ENCODE assay signal across 9 cellular contexts in genomic region chr10:114458955-114459354, GRCh38. TPM values are rescaled to one million over a fixed set of nuclear protein-coding genes. Genes with fewer than 3 reads are reported as not detected.
DNase-seq lines count a peak whose midpoint lies in the region; ATAC-seq, FAIRE-seq and TF ChIP-seq lines count a peak whose summit lies in the region.
"Had no signal": no experiment of that assay in that cellular context is flagged by ENCODE, and none has a peak within 500 bp of the region (broad histone marks: within the 10 kb centered on the region; RNA-seq: fewer than 3 reads in every experiment).

No MANE protein-coding gene starts in this region.

- SMC1A ChIA-PET in GM12878 (lab: Charles Lee; ENCODE audit: uncharacterized antibody, unreplicated experiment): interaction anchor here (0.7 to 2.3 kb wide), 8 partner anchors 13 to 169 kb away, joined by 3 to 30 read pairs (median 4); no protein-coding TSS in a partner anchor

- H4K20me1 ChIP-seq in GM12878 (ENCODE audit: control insufficient read depth, insufficient read depth): no peaks in the 10 kb centered on the region

- WGBS in GM12878 (ENCODE audit: insufficient coverage, insufficient replicate concordance, low lambda C conversion rate, missing lambda C conversion rate): 100% methylated on average over 3 of the region's 3 CpGs
- 92% methylated on average over 3 of the region's 3 CpGs for WGBS in liver

- POLR2A ChIA-PET in GM12878 (lab: Charles Lee): interaction anchor here (1.0 kb wide), 1 partner anchor 155 kb away, joined by 3 read pairs; no protein-coding TSS in a partner anchor

- CTCF ChIA-PET in GM12878 (lab: Yijun Ruan, JAX): interaction anchor here (0.6 to 3.0 kb wide), 10 partner anchors 10 to 660 kb away, joined by 3 to 45 read pairs (median 4); no protein-coding TSS in a partner anchor

- H3K9ac ChIP-seq in GM12878 (ENCODE audit: control insufficient read depth, insufficient read depth, low read length) (no peak overlapping the region), liver (ENCODE audit: low read depth in 1 of 2, low read length in 2 of 2) (no peak overlapping the region)

- TF ChIP-seq CTCF in GM12878 (IDR thresholded peaks at IDR 0.05 in 2 of 3, conservative IDR thresholded peaks at IDR 0.05 in 1 of 3; ENCODE audit: control insufficient read depth in 2 of 3, extremely low read depth in 1 of 3, insufficient read depth in 1 of 3, low read depth in 3 of 3, low read length in 3 of 3) (peak; percentile 34 to 44 (median 41); a peak in 5 of 6 replicates), liver (IDR thresholded peaks at IDR 0.05; ENCODE audit: low read depth, low read length, missing input control) (peak; percentile 27)

- BruUV-seq in GM12878 (replicated peaks; lab: Mats Ljungman, UMichigan): no TSS peak

- RAD21 ChIA-PET in GM12878 (lab: Charles Lee; ENCODE audit: unreplicated experiment): interaction anchor here (0.9 to 2.1 kb wide), 10 partner anchors 12 to 671 kb away, joined by 3 to 40 read pairs (median 3); partner anchors contain the start of gene CCDC186

- H2AFZ ChIP-seq in GM12878 (ENCODE audit: control insufficient read depth, low read depth, low read length): no peak overlapping the region

- no peaks in the 10 kb centered on the region for H3K79me2 ChIP-seq in GM12878 (ENCODE audit: control insufficient read depth, insufficient read depth, low read length)

- H3K4me2 ChIP-seq in GM12878 (ENCODE audit: control insufficient read depth, insufficient read depth): no peak overlapping the region

- TF ChIP-seq EP300 in GM12878 (IDR thresholded peaks at IDR 0.05; ENCODE audit: borderline replicate concordance in 1 of 2, control insufficient read depth in 1 of 2, low read depth in 2 of 2, low read length in 2 of 2): no peak

- no peak for TF ChIP-seq POLR2A in GM12878 (IDR thresholded peaks at IDR 0.05; ENCODE audit: low read depth, low read length)

- DNase-seq in AML-193 (lab: John Stamatoyannopoulos, UW): peak; percentile 53 to 63
- no peak for DNase-seq in GM18507 (ENCODE audit: extremely low spot score, insufficient read length, low read depth)
- peak; percentile 42 for DNase-seq in NAMALWA (ENCODE audit: low spot score)
- DNase-seq in GM12878 (ENCODE audit: low read depth, low spot score): no peak
- no peak for DNase-seq in COR-L47 (lab: John Stamatoyannopoulos, UW)
- no peak for DNase-seq in activated gamma-delta T cell (lab: John Stamatoyannopoulos, UW)

- TF ChIP-seq RAD21 in GM12878 (IDR thresholded peaks at IDR 0.05; ENCODE audit: insufficient read depth, low read depth, low read length) (peak; percentile 45), liver (IDR thresholded peaks at IDR 0.05) (peak; percentile 47 to 71)

- no peak overlapping the region for H3K4me3 ChIP-seq in GM12878
- H3K4me3 ChIP-seq in liver (ENCODE audit: low read depth in 1 of 3, low read length in 3 of 3): no peak overlapping the region
- H3K4me3 ChIP-seq: thoracic aorta had no signal

- H3K36me3 ChIP-seq in GM12878 (ENCODE audit: control insufficient read depth in 2 of 2, insufficient read depth in 2 of 2, low read length in 1 of 2): no peaks in the 10 kb centered on the region; a peak in 1 of 4 replicates
- H3K36me3 ChIP-seq in liver (ENCODE audit: control insufficient read depth in 4 of 4, insufficient read depth in 3 of 4, low read depth in 1 of 4, low read length in 3 of 4): peaks cover 3 to 28% (median 14%) of the 10 kb centered on the region in 4 donors
- H3K36me3 ChIP-seq: thoracic aorta had no signal

- ATAC-seq in GM12878: peak; percentile 95
- ATAC-seq in HG03439 (IDR thresholded peaks at IDR 0.05; ENCODE audit: unreplicated experiment): no peak

- H3K4me1 ChIP-seq in GM12878 (ENCODE audit: control insufficient read depth, insufficient read depth, low read length) (no peaks in the 10 kb centered on the region), liver (ENCODE audit: control insufficient read depth in 4 of 4, insufficient read depth in 4 of 4, low read length in 3 of 4) (no peaks in the 10 kb centered on the region)

- H3K27me3 ChIP-seq in GM12878 (replicated peaks in 1 of 2; ENCODE audit: control insufficient read depth in 2 of 2, insufficient read depth in 2 of 2, low read length in 1 of 2) (no peaks in the 10 kb centered on the region), liver (ENCODE audit: control insufficient read depth in 4 of 4, insufficient read depth in 4 of 4, low read length in 3 of 4) (no peaks in the 10 kb centered on the region)

- intact Hi-C loops in GM12878 (cut with micrococcal nuclease; ENCODE audit: unreplicated experiment): loop anchor here (1.0 kb wide), 1 partner anchor 155 kb away; no protein-coding TSS in a partner anchor

- H3K27ac ChIP-seq in GM12878 (ENCODE audit: control insufficient read depth, insufficient read depth) (no peak overlapping the region), liver (ENCODE audit: low read depth in 1 of 2, low read length in 2 of 2) (no peak overlapping the region)
- H3K27ac ChIP-seq: thoracic aorta had no signal

- in situ Hi-C loops in GM12878 (cut with MboI): no loop called here

- peak; percentile 24 for FAIRE-seq in GM18507 (lab: Jason Lieb, UNC)
- FAIRE-seq in GM12878 (lab: Jason Lieb, UNC): peak; percentile 13

- H3K9me3 ChIP-seq in GM12878 (replicated peaks; ENCODE audit: control insufficient read depth, insufficient read depth, low read length) (no peaks in the 10 kb centered on the region), liver (ENCODE audit: control insufficient read depth in 4 of 4, low read length in 3 of 4) (no peaks in the 10 kb centered on the region)
- H3K9me3 ChIP-seq: thoracic aorta had no signal

TF ChIP-seq in GM12878, 131 proteins besides CTCF, POLR2A, EP300 and RAD21 (continues in another document):
- TF ChIP-seq BCLAF1 (IDR thresholded peaks at IDR 0.05): no peak

TF ChIP-seq in liver, 16 proteins besides CTCF, POLR2A, EP300 and RAD21:
- TF ChIP-seq ZBTB33 (IDR thresholded peaks at IDR 0.05): no peak
TF ChIP-seq in liver: peak in this region for 0.

RNA-seq across cellular contexts. Expression of gene AFAP1L2, which starts 54.7 kb away (rescaled TPM):
- 1.2 and 1.5 TPM in 2 replicates for total RNA-seq in GM12878 (2013; cell fraction: nucleolus; rRNA removed)
- total RNA-seq in GM12878 (2014; rRNA removed) (0.71 and 1.1 TPM in 2 replicates), GM12878 (2014; rRNA removed; fragmentation: Illumina TruSeq; extraction: Trizol) (0.27 and 0.32 TPM in 2 replicates), GM12878 (2021) (0.37 and 0.49 TPM in 2 replicates), liver (1 to 10 TPM; 1.6 to 1.8 TPM)
- polyA plus RNA-seq in GM12878 (2011; ENCODE audit: low read depth): 2.0 TPM
- polyA plus RNA-seq in GM12878 (2011; rRNA removed) (2.7 and 4.0 TPM in 2 replicates), GM12878 (2014; fragmentation: Illumina TruSeq; extraction: Trizol) (0.32 and 0.43 TPM in 2 replicates), GM12878 (2014; fragmentation: Nextera tagmentation; extraction: Ambion mirVana) (under 1 TPM; 0.03 to 0.07 TPM), GM12878 (2014; rRNA removed) (0.41 and 0.76 TPM in 2 replicates), GM12878 (2016; fragmentation: Nextera tagmentation; extraction: Ambion mirVana) (under 1 TPM; 0.31 to 0.37 TPM), liver (under 1 TPM; 0.53 to 0.89 TPM)
- 5.0 and 5.3 TPM in 2 replicates for polyA plus RNA-seq in GM12878 (2011; cell fraction: cytosol; rRNA removed)
- polyA plus RNA-seq in GM12878 (2011; cell fraction: nucleus; rRNA removed): 10.6 and 13.4 TPM in 2 replicates
- polyA plus RNA-seq in GM12878 (2012): 3.0 and 3.2 TPM in 2 replicates
- 3.6 and 8.2 TPM in 2 replicates for polyA minus RNA-seq in GM12878 (2011; rRNA and poly(A)+ RNA removed)
- polyA minus RNA-seq in GM12878 (2011; cell fraction: cytosol; rRNA and poly(A)+ RNA removed): 3.6 and 4.4 TPM in 2 replicates
- 2.7 and 5.7 TPM in 2 replicates for polyA minus RNA-seq in GM12878 (2011; cell fraction: nucleus; rRNA and poly(A)+ RNA removed)

Comparison
In these comparisons a context has a peak if more than half of its experiments do, and no peak if none do; other contexts are left out.
1. DNase-seq: peak in AML-193 (2 of 2) and NAMALWA (single experiment); none in GM18507 (single experiment), GM12878 (single experiment), COR-L47 (single experiment) and activated gamma-delta T cell (single experiment).